In the genomic region with DNA sequence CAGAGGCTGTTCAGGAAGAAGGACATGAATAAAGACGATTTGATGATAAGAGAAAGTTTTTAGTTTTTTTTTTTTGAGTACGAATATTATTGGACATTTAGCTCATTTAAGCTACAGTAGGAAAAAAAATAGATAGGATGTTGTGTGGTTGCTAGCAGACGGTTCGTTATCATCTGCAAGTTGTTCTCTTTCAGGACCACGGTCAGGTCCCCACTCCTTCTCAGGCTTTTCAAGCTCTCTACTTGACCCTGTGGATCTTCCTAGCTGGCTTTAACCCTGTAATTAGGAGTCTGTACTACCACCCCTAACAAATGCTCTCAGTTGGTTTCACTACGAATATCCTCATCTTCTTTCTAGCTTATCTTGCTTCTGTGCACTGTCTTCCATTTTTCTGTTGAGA, we compare ENCODE assay signal across 9 cellular contexts. TPM values are rescaled to one million over a fixed set of nuclear protein-coding genes. Genes with fewer than 3 reads are reported as not detected.
DNase-seq lines count a peak whose midpoint lies in the region; ATAC-seq lines count a peak whose summit lies in the region.
"Had no signal": no experiment of that assay in that cellular context is flagged by ENCODE, and none has a peak within 500 bp of the region (broad histone marks: within the 10 kb centered on the region; RNA-seq: fewer than 3 reads in every experiment).

No MANE protein-coding gene starts in this region.

- H2AFZ ChIP-seq in Karpas-422 (ENCODE audit: low read length) = no peak overlapping the region

- H3K4me2 ChIP-seq in Karpas-422 (ENCODE audit: low read depth, low read length, poor library complexity, severe bottlenecking) = no peak overlapping the region

- H3K9me3 ChIP-seq in Karpas-422 (ENCODE audit: low read length) = no peaks in the 10 kb centered on the region

- H3K4me1 Mint-ChIP-seq in memory B cell = peaks cover 16% of the 10 kb centered on the region

- H3K4me3 ChIP-seq in Karpas-422 (ENCODE audit: low read length) = no peak overlapping the region

- H3K27me3 ChIP-seq in Karpas-422 (ENCODE audit: low read length) = no peaks in the 10 kb centered on the region

- no peaks in the 10 kb centered on the region for H3K36me3 Mint-ChIP-seq in memory B cell

- peaks cover 2% of the 10 kb centered on the region for H3K27me3 Mint-ChIP-seq in memory B cell

- H3K36me3 ChIP-seq in Karpas-422 (ENCODE audit: insufficient read depth, low read length) = no peaks in the 10 kb centered on the region

- H3K79me2 ChIP-seq in Karpas-422 (ENCODE audit: low read length) = no peaks in the 10 kb centered on the region

- H3K4me1 ChIP-seq in Karpas-422 (ENCODE audit: low read length) = peaks cover 16% of the 10 kb centered on the region

- H3K27ac ChIP-seq in Karpas-422 (ENCODE audit: low read length) = no peak overlapping the region

- H3K9ac ChIP-seq in Karpas-422 (ENCODE audit: low read length) = no peak overlapping the region

- H3K9me2 ChIP-seq in Karpas-422 (replicated peaks; ENCODE audit: insufficient read depth, low read length) = no peaks in the 10 kb centered on the region

- ATAC-seq in memory B cell (ENCODE audit: low read depth) = no peak
- no peak for ATAC-seq in GM18858 (IDR thresholded peaks at IDR 0.05; ENCODE audit: unreplicated experiment)
- ATAC-seq in GM18867 (IDR thresholded peaks at IDR 0.05; ENCODE audit: unreplicated experiment) = no peak
- no peak for ATAC-seq in HG03469 (IDR thresholded peaks at IDR 0.05; ENCODE audit: unreplicated experiment)
- no peak for ATAC-seq in GM19467 (IDR thresholded peaks at IDR 0.05; ENCODE audit: unreplicated experiment)

- no peaks in the 10 kb centered on the region for H3K9me3 Mint-ChIP-seq in memory B cell

- H3K4me3 Mint-ChIP-seq in memory B cell = no peak overlapping the region

- H4K20me1 ChIP-seq in Karpas-422 (ENCODE audit: insufficient read depth, low read depth, low read length) = no peaks in the 10 kb centered on the region

- H3K27ac Mint-ChIP-seq in memory B cell = no peak overlapping the region

- peak; percentile 25 for DNase-seq in EH (ENCODE audit: low read depth)
- peak; percentile 48 for DNase-seq in Karpas-422
- peak; percentile 26 for DNase-seq in amniotic epithelial cell (ENCODE audit: low read depth)
- peak; percentile 10 to 18 for DNase-seq in memory B cell (ENCODE audit: low spot score in 2 of 2)

RNA-seq across cellular contexts. Expression of gene KCNH8, which starts 1.1 kb away (rescaled TPM):
- total RNA-seq in Karpas-422 (2014; rRNA removed; shearing (Covaris generic); ENCODE audit: low replicate concordance) = 0.11 and 0.19 TPM in 2 replicates
- total RNA-seq: glomerular endothelial cell had no signal
